ENCODE assay signal across 3 cellular contexts in genomic region chr19:23440207-23440606, GRCh38.
TF ChIP-seq lines count a peak whose summit lies in the region.

No MANE protein-coding gene starts in this region.

TF ChIP-seq in liver, 16 proteins besides CTCF, POLR2A, EP300 and RAD21:
- no peak for TF ChIP-seq RXRA (IDR thresholded peaks at IDR 0.05)
- TF ChIP-seq YY1 (IDR thresholded peaks at IDR 0.05) = no peak
- no peak for TF ChIP-seq HNF4A (conservative IDR thresholded peaks at IDR 0.05)
- TF ChIP-seq, protein P1, sequence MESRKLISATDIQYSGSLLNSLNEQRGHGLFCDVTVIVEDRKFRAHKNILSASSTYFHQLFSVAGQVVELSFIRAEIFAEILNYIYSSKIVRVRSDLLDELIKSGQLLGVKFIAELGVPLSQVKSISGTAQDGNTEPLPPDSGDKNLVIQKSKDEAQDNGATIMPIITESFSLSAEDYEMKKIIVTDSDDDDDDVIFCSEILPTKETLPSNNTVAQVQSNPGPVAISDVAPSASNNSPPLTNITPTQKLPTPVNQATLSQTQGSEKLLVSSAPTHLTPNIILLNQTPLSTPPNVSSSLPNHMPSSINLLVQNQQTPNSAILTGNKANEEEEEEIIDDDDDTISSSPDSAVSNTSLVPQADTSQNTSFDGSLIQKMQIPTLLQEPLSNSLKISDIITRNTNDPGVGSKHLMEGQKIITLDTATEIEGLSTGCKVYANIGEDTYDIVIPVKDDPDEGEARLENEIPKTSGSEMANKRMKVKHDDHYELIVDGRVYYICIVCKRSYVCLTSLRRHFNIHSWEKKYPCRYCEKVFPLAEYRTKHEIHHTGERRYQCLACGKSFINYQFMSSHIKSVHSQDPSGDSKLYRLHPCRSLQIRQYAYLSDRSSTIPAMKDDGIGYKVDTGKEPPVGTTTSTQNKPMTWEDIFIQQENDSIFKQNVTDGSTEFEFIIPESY (IDR thresholded peaks at IDR 0.05) = no peak
- TF ChIP-seq, protein P2, sequence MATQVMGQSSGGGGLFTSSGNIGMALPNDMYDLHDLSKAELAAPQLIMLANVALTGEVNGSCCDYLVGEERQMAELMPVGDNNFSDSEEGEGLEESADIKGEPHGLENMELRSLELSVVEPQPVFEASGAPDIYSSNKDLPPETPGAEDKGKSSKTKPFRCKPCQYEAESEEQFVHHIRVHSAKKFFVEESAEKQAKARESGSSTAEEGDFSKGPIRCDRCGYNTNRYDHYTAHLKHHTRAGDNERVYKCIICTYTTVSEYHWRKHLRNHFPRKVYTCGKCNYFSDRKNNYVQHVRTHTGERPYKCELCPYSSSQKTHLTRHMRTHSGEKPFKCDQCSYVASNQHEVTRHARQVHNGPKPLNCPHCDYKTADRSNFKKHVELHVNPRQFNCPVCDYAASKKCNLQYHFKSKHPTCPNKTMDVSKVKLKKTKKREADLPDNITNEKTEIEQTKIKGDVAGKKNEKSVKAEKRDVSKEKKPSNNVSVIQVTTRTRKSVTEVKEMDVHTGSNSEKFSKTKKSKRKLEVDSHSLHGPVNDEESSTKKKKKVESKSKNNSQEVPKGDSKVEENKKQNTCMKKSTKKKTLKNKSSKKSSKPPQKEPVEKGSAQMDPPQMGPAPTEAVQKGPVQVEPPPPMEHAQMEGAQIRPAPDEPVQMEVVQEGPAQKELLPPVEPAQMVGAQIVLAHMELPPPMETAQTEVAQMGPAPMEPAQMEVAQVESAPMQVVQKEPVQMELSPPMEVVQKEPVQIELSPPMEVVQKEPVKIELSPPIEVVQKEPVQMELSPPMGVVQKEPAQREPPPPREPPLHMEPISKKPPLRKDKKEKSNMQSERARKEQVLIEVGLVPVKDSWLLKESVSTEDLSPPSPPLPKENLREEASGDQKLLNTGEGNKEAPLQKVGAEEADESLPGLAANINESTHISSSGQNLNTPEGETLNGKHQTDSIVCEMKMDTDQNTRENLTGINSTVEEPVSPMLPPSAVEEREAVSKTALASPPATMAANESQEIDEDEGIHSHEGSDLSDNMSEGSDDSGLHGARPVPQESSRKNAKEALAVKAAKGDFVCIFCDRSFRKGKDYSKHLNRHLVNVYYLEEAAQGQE (IDR thresholded peaks at IDR 0.05) = no peak
- TF ChIP-seq NR2F2 (IDR thresholded peaks at IDR 0.05) = no peak
- TF ChIP-seq TAF1 (conservative IDR thresholded peaks at IDR 0.05) = no peak
- TF ChIP-seq JUND (IDR thresholded peaks at IDR 0.05) = no peak
- no peak for TF ChIP-seq EGR1 (IDR thresholded peaks at IDR 0.05; ENCODE audit: low read depth in 2 of 2)
- no peak for TF ChIP-seq HNF4G (IDR thresholded peaks at IDR 0.05)
- TF ChIP-seq FOXA2 (IDR thresholded peaks at IDR 0.05) = no peak
- TF ChIP-seq GABPA (IDR thresholded peaks at IDR 0.05 in 1 of 2, conservative IDR thresholded peaks at IDR 0.05 in 1 of 2) = no peak
- TF ChIP-seq, protein P3, sequence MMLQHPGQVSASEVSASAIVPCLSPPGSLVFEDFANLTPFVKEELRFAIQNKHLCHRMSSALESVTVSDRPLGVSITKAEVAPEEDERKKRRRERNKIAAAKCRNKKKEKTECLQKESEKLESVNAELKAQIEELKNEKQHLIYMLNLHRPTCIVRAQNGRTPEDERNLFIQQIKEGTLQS (IDR thresholded peaks at IDR 0.05) = no peak
TF ChIP-seq in liver: peak in this region for 0.

TF ChIP-seq in HepG2, 621 proteins besides CTCF, POLR2A, EP300 and RAD21:
- TF ChIP-seq ZNF589 (CRISPR knock-in tag; conservative IDR thresholded peaks at IDR 0.05) (no peak), MEF2D (CRISPR knock-in tag; IDR thresholded peaks at IDR 0.05) (no peak), MBD4 (IDR thresholded peaks at IDR 0.05; ENCODE audit: borderline replicate concordance, low read length) (no peak), TEAD2 (CRISPR knock-in tag; IDR thresholded peaks at IDR 0.05) (no peak), HOXD1 (CRISPR knock-in tag; IDR thresholded peaks at IDR 0.05) (no peak), HMG20A (CRISPR knock-in tag; IDR thresholded peaks at IDR 0.05; ENCODE audit: borderline replicate concordance) (no peak), ZNF24 (IDR thresholded peaks at IDR 0.05) (no peak), ZNF670 (CRISPR knock-in tag; IDR thresholded peaks at IDR 0.05; ENCODE audit: borderline replicate concordance) (no peak), NR2C2 (CRISPR knock-in tag; IDR thresholded peaks at IDR 0.05; ENCODE audit: borderline replicate concordance) (no peak), ZNF292 (CRISPR knock-in tag; IDR thresholded peaks at IDR 0.05; ENCODE audit: borderline replicate concordance, low read depth) (no peak), ISX (CRISPR knock-in tag; conservative IDR thresholded peaks at IDR 0.05) (no peak), ZNF138 (CRISPR knock-in tag; IDR thresholded peaks at IDR 0.05; ENCODE audit: low read depth) (no peak), GLI4 (CRISPR knock-in tag; IDR thresholded peaks at IDR 0.05; ENCODE audit: borderline replicate concordance) (no peak), ZNF607 (CRISPR knock-in tag; IDR thresholded peaks at IDR 0.05; ENCODE audit: borderline replicate concordance) (no peak)
- TF ChIP-seq, protein P4, sequence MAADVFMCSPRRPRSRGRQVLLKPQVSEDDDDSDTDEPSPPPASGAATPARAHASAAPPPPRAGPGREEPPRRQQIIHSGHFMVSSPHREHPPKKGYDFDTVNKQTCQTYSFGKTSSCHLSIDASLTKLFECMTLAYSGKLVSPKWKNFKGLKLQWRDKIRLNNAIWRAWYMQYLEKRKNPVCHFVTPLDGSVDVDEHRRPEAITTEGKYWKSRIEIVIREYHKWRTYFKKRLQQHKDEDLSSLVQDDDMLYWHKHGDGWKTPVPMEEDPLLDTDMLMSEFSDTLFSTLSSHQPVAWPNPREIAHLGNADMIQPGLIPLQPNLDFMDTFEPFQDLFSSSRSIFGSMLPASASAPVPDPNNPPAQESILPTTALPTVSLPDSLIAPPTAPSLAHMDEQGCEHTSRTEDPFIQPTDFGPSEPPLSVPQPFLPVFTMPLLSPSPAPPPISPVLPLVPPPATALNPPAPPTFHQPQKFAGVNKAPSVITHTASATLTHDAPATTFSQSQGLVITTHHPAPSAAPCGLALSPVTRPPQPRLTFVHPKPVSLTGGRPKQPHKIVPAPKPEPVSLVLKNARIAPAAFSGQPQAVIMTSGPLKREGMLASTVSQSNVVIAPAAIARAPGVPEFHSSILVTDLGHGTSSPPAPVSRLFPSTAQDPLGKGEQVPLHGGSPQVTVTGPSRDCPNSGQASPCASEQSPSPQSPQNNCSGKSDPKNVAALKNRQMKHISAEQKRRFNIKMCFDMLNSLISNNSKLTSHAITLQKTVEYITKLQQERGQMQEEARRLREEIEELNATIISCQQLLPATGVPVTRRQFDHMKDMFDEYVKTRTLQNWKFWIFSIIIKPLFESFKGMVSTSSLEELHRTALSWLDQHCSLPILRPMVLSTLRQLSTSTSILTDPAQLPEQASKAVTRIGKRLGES (CRISPR knock-in tag; IDR thresholded peaks at IDR 0.05; ENCODE audit: borderline replicate concordance) = no peak
- TF ChIP-seq, protein P5, sequence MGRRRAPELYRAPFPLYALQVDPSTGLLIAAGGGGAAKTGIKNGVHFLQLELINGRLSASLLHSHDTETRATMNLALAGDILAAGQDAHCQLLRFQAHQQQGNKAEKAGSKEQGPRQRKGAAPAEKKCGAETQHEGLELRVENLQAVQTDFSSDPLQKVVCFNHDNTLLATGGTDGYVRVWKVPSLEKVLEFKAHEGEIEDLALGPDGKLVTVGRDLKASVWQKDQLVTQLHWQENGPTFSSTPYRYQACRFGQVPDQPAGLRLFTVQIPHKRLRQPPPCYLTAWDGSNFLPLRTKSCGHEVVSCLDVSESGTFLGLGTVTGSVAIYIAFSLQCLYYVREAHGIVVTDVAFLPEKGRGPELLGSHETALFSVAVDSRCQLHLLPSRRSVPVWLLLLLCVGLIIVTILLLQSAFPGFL (CRISPR knock-in tag; IDR thresholded peaks at IDR 0.05) = no peak

TF ChIP-seq in K562, 482 proteins besides CTCF, POLR2A, EP300 and RAD21:
- TF ChIP-seq ZNF347 (CRISPR knock-in tag; IDR thresholded peaks at IDR 0.05; ENCODE audit: low read depth) = no peak
- no peak for TF ChIP-seq ZNF316 (IDR thresholded peaks at IDR 0.05)
- TF ChIP-seq, protein P6, sequence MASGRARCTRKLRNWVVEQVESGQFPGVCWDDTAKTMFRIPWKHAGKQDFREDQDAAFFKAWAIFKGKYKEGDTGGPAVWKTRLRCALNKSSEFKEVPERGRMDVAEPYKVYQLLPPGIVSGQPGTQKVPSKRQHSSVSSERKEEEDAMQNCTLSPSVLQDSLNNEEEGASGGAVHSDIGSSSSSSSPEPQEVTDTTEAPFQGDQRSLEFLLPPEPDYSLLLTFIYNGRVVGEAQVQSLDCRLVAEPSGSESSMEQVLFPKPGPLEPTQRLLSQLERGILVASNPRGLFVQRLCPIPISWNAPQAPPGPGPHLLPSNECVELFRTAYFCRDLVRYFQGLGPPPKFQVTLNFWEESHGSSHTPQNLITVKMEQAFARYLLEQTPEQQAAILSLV (tag; IDR thresholded peaks at IDR 0.05) = no peak
- no peak for TF ChIP-seq GTF2F1 (IDR thresholded peaks at IDR 0.05; ENCODE audit: low read depth, low read length)
- TF ChIP-seq IRF2 (CRISPR knock-in tag; IDR thresholded peaks at IDR 0.05) = no peak
- TF ChIP-seq PML (IDR thresholded peaks at IDR 0.05; ENCODE audit: low read length) = no peak
- TF ChIP-seq ZNF609 (CRISPR knock-in tag; IDR thresholded peaks at IDR 0.05; ENCODE audit: borderline replicate concordance) = no peak
- no peak for TF ChIP-seq CSDE1 (IDR thresholded peaks at IDR 0.05)
- TF ChIP-seq, protein P2 (CRISPR knock-in tag; IDR thresholded peaks at IDR 0.05; ENCODE audit: low read depth) = no peak
- no peak for TF ChIP-seq MLX (CRISPR knock-in tag; conservative IDR thresholded peaks at IDR 0.05)
